Comparison of ENCODE assay signal across 12 cellular contexts in the genomic region with DNA sequence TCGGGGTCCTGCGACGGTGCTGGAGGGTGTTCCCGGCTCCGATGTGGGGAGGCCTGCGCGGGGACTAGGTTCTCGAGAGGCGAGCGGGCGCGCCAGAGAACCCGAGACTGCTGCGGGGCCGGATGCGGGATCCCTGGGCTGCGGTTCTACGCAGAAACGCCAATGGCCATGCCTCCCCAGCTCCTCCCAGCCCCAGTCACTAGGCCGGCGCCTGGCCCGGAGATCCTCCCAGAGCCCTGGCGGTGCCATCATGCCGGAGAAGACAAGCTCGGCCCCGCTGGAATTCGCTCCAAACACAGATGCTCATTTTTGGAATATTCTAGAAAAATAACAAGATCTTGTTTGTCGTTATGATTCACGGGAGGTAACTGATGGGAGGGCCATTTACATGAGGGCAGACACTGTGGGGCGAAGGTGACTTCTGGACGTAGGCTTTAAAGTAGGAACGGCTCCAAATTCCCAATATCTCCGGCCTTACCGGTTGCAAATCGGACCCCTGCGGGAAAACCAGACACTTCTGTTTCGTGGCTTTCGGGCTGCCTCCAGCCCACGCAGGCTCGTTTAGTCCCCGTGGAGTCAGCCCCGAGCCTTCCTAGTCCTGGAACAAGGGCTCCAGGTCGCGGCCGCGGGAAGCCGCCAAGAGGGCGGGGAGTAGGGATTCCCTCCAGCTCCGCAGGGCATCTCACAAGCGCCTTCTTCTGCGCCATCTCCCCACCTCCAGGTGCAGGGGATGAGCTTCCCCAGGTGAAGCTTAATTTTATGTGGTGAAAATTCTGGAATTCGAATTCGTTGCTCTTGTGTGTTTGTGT.
A peak's percentile ranks its signal among the peaks of the same experiment; 100 is the strongest.
DNase-seq lines count a peak whose midpoint lies in the region; ATAC-seq, FAIRE-seq and TF ChIP-seq lines count a peak whose summit lies in the region.
"Had no signal": no experiment of that assay in that cellular context is flagged by ENCODE, and none has a peak within 500 bp of the region (broad histone marks: within the 10 kb centered on the region; RNA-seq: fewer than 3 reads in every experiment).

No MANE protein-coding gene starts in this region.

- no peak for FAIRE-seq in H54 (lab: Jason Lieb, UNC)

- H3K4me3 Mint-ChIP-seq in activated T-cell treated with anti-CD3 and anti-CD28 coated beads, Interleukin-2, amount 50 U/mL, for 24 hours: peak overlapping the region; percentile 77
- H3K4me3 Mint-ChIP-seq: neural crest cell had no signal

- in situ Hi-C loops in astrocyte of the cerebellum (cut with HindIII; ENCODE audit: low sequenced_read_pairs): no loop called here

- H3K9me3 ChIP-seq in mononuclear cell (ENCODE audit: low read depth, low read length) (no peaks in the 10 kb centered on the region), suprapubic skin (no peaks in the 10 kb centered on the region)
- H3K9me3 ChIP-seq: body of pancreas had no signal

- no peak for TF ChIP-seq POLR2A in suprapubic skin (IDR thresholded peaks at IDR 0.05)
- no peak for TF ChIP-seq POLR2A in H54 (IDR thresholded peaks at IDR 0.05; ENCODE audit: low read depth, low read length)

- no peaks in the 10 kb centered on the region for H3K9me3 Mint-ChIP-seq in activated T-cell treated with anti-CD3 and anti-CD28 coated beads, Interleukin-2, amount 50 U/mL, for 24 hours
- H3K9me3 Mint-ChIP-seq: neural crest cell had no signal

- no peak for TF ChIP-seq EP300 in suprapubic skin (IDR thresholded peaks at IDR 0.05)

- TF ChIP-seq CTCF in astrocyte of the cerebellum (IDR thresholded peaks at IDR 0.05; ENCODE audit: low read depth, low read length, missing control alignments) (no peak), suprapubic skin (IDR thresholded peaks at IDR 0.05) (no peak)

- H3K4me1 Mint-ChIP-seq in activated T-cell treated with anti-CD3 and anti-CD28 coated beads, Interleukin-2, amount 50 U/mL, for 24 hours (ENCODE audit: low read depth): peaks cover 48% of the 10 kb centered on the region

- WGBS in suprapubic skin: 3% methylated on average over 38 of the region's 53 CpGs

- H3K4me1 ChIP-seq in mononuclear cell (ENCODE audit: insufficient read depth, low read length) (peaks cover 56% of the 10 kb centered on the region), suprapubic skin (peaks cover 51% of the 10 kb centered on the region)

- no peak overlapping the region for H3K27ac Mint-ChIP-seq in activated T-cell treated with anti-CD3 and anti-CD28 coated beads, Interleukin-2, amount 50 U/mL, for 24 hours

- H3K27me3 Mint-ChIP-seq in activated T-cell treated with anti-CD3 and anti-CD28 coated beads, Interleukin-2, amount 50 U/mL, for 24 hours: peaks cover 100% of the 10 kb centered on the region

- ATAC-seq in GM19035 (IDR thresholded peaks at IDR 0.05; ENCODE audit: unreplicated experiment): no peak
- ATAC-seq: body of pancreas had no signal

- DNase-seq in activated T-cell treated with anti-CD3 and anti-CD28 coated beads, Interleukin-2, amount 50 U/mL, for 24 hours: no peak
- DNase-seq in activated T-cell treated with anti-CD3 and anti-CD28 coated beads, Interleukin-2, amount 50 U/mL, for 1 hour: no peak
- no peak for DNase-seq in astrocyte of the cerebellum (ENCODE audit: low read depth)
- DNase-seq in suprapubic skin (ENCODE audit: low spot score in 2 of 2): no peak
- no peak for DNase-seq in H54 (ENCODE audit: insufficient read length, low spot score)
- no peak for DNase-seq in globus pallidus (ENCODE audit: low spot score)
- DNase-seq: body of pancreas, head of caudate nucleus, T-helper 9 cell had no signal

- no peaks in the 10 kb centered on the region for H3K36me3 Mint-ChIP-seq in activated T-cell treated with anti-CD3 and anti-CD28 coated beads, Interleukin-2, amount 50 U/mL, for 24 hours (ENCODE audit: low read depth)

- peaks cover 99% of the 10 kb centered on the region for H3K27me3 ChIP-seq in mononuclear cell (ENCODE audit: insufficient read depth, low read length)
- H3K27me3 ChIP-seq in suprapubic skin: peaks cover 100% of the 10 kb centered on the region

- no peak overlapping the region for H3K27ac ChIP-seq in suprapubic skin
- H3K27ac ChIP-seq: body of pancreas had no signal

- H3K4me3 ChIP-seq in astrocyte of the cerebellum (ENCODE audit: low read depth, low read length) (peak overlapping the region; percentile 28), mononuclear cell (ENCODE audit: low read length) (peak overlapping the region; percentile 10), suprapubic skin (peak overlapping the region; percentile 29)
- H3K4me3 ChIP-seq: body of pancreas had no signal

- H3K36me3 ChIP-seq in suprapubic skin: no peaks in the 10 kb centered on the region
